In genomic region chr5:55429707-55430253, GRCh38 we compare ENCODE assay signal across 1 cellular context.
TF ChIP-seq lines count a peak whose summit lies in the region.

No MANE protein-coding gene starts in this region.

TF ChIP-seq in WTC11, 78 proteins besides CTCF, POLR2A, EP300 and RAD21 (continued from another document):
- TF ChIP-seq ZBTB43 (CRISPR knock-in tag; IDR thresholded peaks at IDR 0.05), result no peak
- no peak for TF ChIP-seq ZNF416 (CRISPR knock-in tag; IDR thresholded peaks at IDR 0.05)
